Comparison of ENCODE assay signal across 8 cellular contexts in the genomic region with DNA sequence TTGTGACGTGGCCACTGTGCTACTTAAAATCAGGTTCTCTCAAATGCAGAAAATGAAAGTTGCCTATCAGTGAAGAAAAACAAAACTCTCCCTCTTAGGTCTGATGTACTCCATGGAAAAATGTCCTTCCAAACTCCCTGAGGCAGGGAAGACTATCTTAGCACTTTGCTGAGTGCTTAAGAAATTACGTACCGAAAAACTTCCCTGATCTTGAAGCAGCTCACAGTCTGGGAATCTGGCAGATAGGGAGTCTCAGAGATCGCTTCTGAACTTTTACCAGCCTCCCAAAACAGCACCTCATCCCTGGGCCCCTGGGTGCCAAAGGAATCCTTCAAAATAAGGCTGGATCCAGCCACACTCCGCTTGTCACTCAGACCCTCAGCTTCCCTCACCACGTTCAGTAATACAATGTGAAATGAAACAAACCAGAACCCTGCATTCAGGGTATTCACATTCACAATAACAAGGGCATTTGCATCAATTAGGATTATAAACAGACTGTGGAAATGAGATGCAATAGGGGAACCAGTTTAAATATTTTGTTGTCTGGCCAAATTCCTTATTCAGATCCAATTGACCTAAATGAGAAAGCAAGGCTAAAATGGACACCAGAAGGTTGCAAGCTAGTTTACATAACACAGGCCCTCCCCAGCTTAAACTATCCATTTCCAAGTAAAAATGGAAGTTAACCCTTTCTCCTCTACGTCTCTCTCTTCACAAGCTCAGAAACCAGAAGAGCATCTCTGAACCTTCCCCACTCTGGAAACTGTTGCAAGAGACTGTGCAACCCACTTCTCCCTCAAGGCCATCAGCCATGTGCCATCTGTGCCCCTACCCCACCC. TPM values are rescaled to one million over a fixed set of nuclear protein-coding genes. Genes with fewer than 3 reads are reported as not detected.
A peak's percentile ranks its signal among the peaks of the same experiment; 100 is the strongest.
DNase-seq lines count a peak whose midpoint lies in the region; ATAC-seq and TF ChIP-seq lines count a peak whose summit lies in the region.

No MANE protein-coding gene starts in this region.

- H3K27ac Mint-ChIP-seq in activated B cell treated with CpG ODN at 0.5 μM for 24 hours, result peak overlapping the region; percentile 94

- H3K9me3 Mint-ChIP-seq in activated B cell treated with CpG ODN at 0.5 μM for 24 hours, result peaks cover 4% of the 10 kb centered on the region

- ATAC-seq in activated B cell treated with CpG ODN at 0.5 μM for 24 hours (ENCODE audit: low read depth), result peak; percentile 62

- in situ Hi-C loops in HAP-1 (cut with MboI; ENCODE audit: low sequenced_read_pairs), result no loop called here

- H3K27ac ChIP-seq in thymus (ENCODE audit: low read depth), result peak overlapping the region; percentile 15

- no peak for TF ChIP-seq CTCF in activated B cell treated with CpG ODN at 0.5 μM for 24 hours (IDR thresholded peaks at IDR 0.05)

- POLR2A ChIA-PET in activated B cell treated with CpG ODN at 0.5 μM for 24 hours (lab: Charles Lee), result interaction anchor here (0.6 to 4.1 kb wide), 19 partner anchors 8 to 428 kb away, joined by 3 to 38 read pairs (median 6); a partner anchor contains a TSS

- H3K36me3 Mint-ChIP-seq in activated B cell treated with CpG ODN at 0.5 μM for 24 hours (ENCODE audit: low read depth), result peaks cover 18% of the 10 kb centered on the region

- peak; percentile 77 to 97 for DNase-seq in HAP-1 (ENCODE audit: low spot score in 2 of 2)
- DNase-seq in activated B cell treated with CpG ODN at 0.5 μM for 24 hours, result no peak
- no peak for DNase-seq in activated naive CD4-positive, alpha-beta T cell (lab: John Stamatoyannopoulos, UW)
- no peak for DNase-seq in nucleus accumbens (lab: John Stamatoyannopoulos, UW)
- DNase-seq in NCI-H2227 (lab: John Stamatoyannopoulos, UW; ENCODE audit: unreplicated experiment), result no peak
- no peak for DNase-seq in hypothalamus (lab: John Stamatoyannopoulos, UW)

- WGBS in thymus, result 93% methylated on average over 7 of the region's 7 CpGs

- intact Hi-C loops in activated B cell treated with CpG ODN at 0.5 μM for 24 hours (cut with micrococcal nuclease), result loop anchor here (1.0 to 10.0 kb wide), 8 partner anchors 8 to 1355 kb away; a partner anchor contains a TSS

- H3K27me3 Mint-ChIP-seq in activated B cell treated with CpG ODN at 0.5 μM for 24 hours, result no peaks in the 10 kb centered on the region

- H3K27me3 ChIP-seq in HAP-1 (ENCODE audit: low read depth) (no peaks in the 10 kb centered on the region), thymus (ENCODE audit: control insufficient read depth, insufficient read depth) (no peaks in the 10 kb centered on the region)

- no peaks in the 10 kb centered on the region for H3K36me3 ChIP-seq in HAP-1 (replicated peaks)
- H3K36me3 ChIP-seq in thymus (ENCODE audit: control insufficient read depth, insufficient read depth), result no peaks in the 10 kb centered on the region

- peaks cover 87% of the 10 kb centered on the region for H3K4me1 Mint-ChIP-seq in activated B cell treated with CpG ODN at 0.5 μM for 24 hours

- H3K4me3 ChIP-seq in HAP-1 (peak overlapping the region; percentile 8), iPS-11a (ENCODE audit: low read depth, low read length) (peak overlapping the region; percentile 18), thymus (ENCODE audit: low read length) (no peak overlapping the region)

- H3K4me3 Mint-ChIP-seq in activated B cell treated with CpG ODN at 0.5 μM for 24 hours, result peak overlapping the region; percentile 78

- H3K4me1 ChIP-seq in HAP-1 (peaks cover 31% of the 10 kb centered on the region), thymus (ENCODE audit: control insufficient read depth, insufficient read depth, low read length) (no peaks in the 10 kb centered on the region)

- H3K9me3 ChIP-seq in HAP-1, result no peaks in the 10 kb centered on the region
- H3K9me3 ChIP-seq in thymus (ENCODE audit: control insufficient read depth), result peaks cover 1% of the 10 kb centered on the region

- CTCF ChIA-PET in activated B cell treated with CpG ODN at 0.5 μM for 24 hours (lab: Charles Lee), result interaction anchor here (1.3 to 2.8 kb wide), 4 partner anchors 11 to 184 kb away, joined by 4 to 13 read pairs (median 5); a partner anchor contains a TSS

RNA-seq across cellular contexts. Expression of a gene that starts 20.9 kb away (rescaled TPM):
- total RNA-seq in activated B cell treated with CpG ODN at 0.5 μM for 24 hours, result 125 and 137 TPM in 2 replicates
- 2.1 TPM for polyA plus RNA-seq in thymus

RNA-seq across cellular contexts. Expression of a gene that starts 21.4 kb away (rescaled TPM):
- total RNA-seq in activated B cell treated with CpG ODN at 0.5 μM for 24 hours, result 16.6 and 19.1 TPM in 2 replicates
- 0.52 TPM for polyA plus RNA-seq in thymus

Comparison
In these comparisons a context has a peak if more than half of its experiments do, and no peak if none do; other contexts are left out.
1. DNase-seq: peak in HAP-1 (2 of 2); none in activated B cell treated with CpG ODN at 0.5 μM for 24 hours (single experiment), activated naive CD4-positive, alpha-beta T cell (0 of 4), nucleus accumbens (0 of 56), NCI-H2227 (single experiment) and hypothalamus (0 of 51).